8 cellular contexts compared by ENCODE assay signal in genomic region chr18:58649966-58650816, GRCh38. TPM values are rescaled to one million over a fixed set of nuclear protein-coding genes. Genes with fewer than 3 reads are reported as not detected.
DNase-seq lines count a peak whose midpoint lies in the region; ATAC-seq, FAIRE-seq and TF ChIP-seq lines count a peak whose summit lies in the region.

No MANE protein-coding gene starts in this region.

- no peak for TF ChIP-seq POLR2A in H54 (IDR thresholded peaks at IDR 0.05; ENCODE audit: low read depth, low read length)

- peaks cover 21% of the 10 kb centered on the region for H3K36me3 Mint-ChIP-seq in T-helper 2 cell treated with Interferon-gamma antibody and Interleukin-4, amounts not matched to agents 5 μg/mL and 100 μg/mL, for 36 hours (ENCODE audit: low read depth)
- H3K36me3 Mint-ChIP-seq in WTC11 = peaks cover 11% of the 10 kb centered on the region; the same call in 1 of the 2 replicates

- peak overlapping the region; percentile 65 for H3K4me3 Mint-ChIP-seq in T-helper 2 cell treated with Interferon-gamma antibody and Interleukin-4, amounts not matched to agents 5 μg/mL and 100 μg/mL, for 36 hours
- H3K4me3 Mint-ChIP-seq in WTC11 = no peak overlapping the region

- H3K27ac ChIP-seq in RWPE1 = no peak overlapping the region

- TF ChIP-seq CTCF in RWPE1 (conservative IDR thresholded peaks at IDR 0.05; ENCODE audit: low read depth) = no peak
- TF ChIP-seq CTCF in WTC11 (IDR thresholded peaks at IDR 0.05) = no peak

- CTCF ChIA-PET in RWPE1 (lab: Yijun Ruan, JAX) = no interaction called here
- CTCF ChIA-PET in WTC11 (lab: Charles Lee) = no interaction called here

- FAIRE-seq in H54 (lab: Jason Lieb, UNC) = no peak

- H3K9me3 Mint-ChIP-seq in T-helper 2 cell treated with Interferon-gamma antibody and Interleukin-4, amounts not matched to agents 5 μg/mL and 100 μg/mL, for 36 hours = peaks cover 36% of the 10 kb centered on the region
- peaks cover 16% of the 10 kb centered on the region for H3K9me3 Mint-ChIP-seq in WTC11

- no peaks in the 10 kb centered on the region for H3K27me3 Mint-ChIP-seq in T-helper 2 cell treated with Interferon-gamma antibody and Interleukin-4, amounts not matched to agents 5 μg/mL and 100 μg/mL, for 36 hours (ENCODE audit: low read depth)
- 0 out of 2 replicates have a peak, but pooled peaks cover 3% of the 10 kb centered on the region for H3K27me3 Mint-ChIP-seq in WTC11 (ENCODE audit: low read depth)

- POLR2A ChIA-PET in RWPE1 (lab: Yijun Ruan, JAX; ENCODE audit: low non-redundant PET) (no interaction called here), WTC11 (lab: Charles Lee) (interaction anchor here (0.7 kb wide), 1 partner anchor 10 kb away, joined by 4 read pairs; no protein-coding TSS in a partner anchor)

- peak overlapping the region; percentile 63 for H3K27ac Mint-ChIP-seq in T-helper 2 cell treated with Interferon-gamma antibody and Interleukin-4, amounts not matched to agents 5 μg/mL and 100 μg/mL, for 36 hours
- no peak overlapping the region for H3K27ac Mint-ChIP-seq in WTC11

- peak; percentile 25 for DNase-seq in activated naive CD4-positive, alpha-beta T cell treated with Interleukin-2 at 50 U/mL for 16 hours
- DNase-seq in activated naive CD4-positive, alpha-beta T cell (lab: John Stamatoyannopoulos, UW) = no peak
- peak; percentile 72 for DNase-seq in T-helper 2 cell treated with Interferon-gamma antibody and Interleukin-4, amounts not matched to agents 5 μg/mL and 100 μg/mL, for 36 hours (ENCODE audit: low spot score)
- DNase-seq in stimulated activated naive CD4-positive, alpha-beta T cell treated with Interleukin-2 at 50 U/mL for 16 hours (lab: John Stamatoyannopoulos, UW) = peak; percentile 10
- no peak for DNase-seq in H54 (ENCODE audit: insufficient read length, low spot score)
- DNase-seq in RWPE1 (ENCODE audit: low spot score) = no peak
- DNase-seq in WTC11 (ENCODE audit: low spot score) = no peak

- H3K4me1 Mint-ChIP-seq in T-helper 2 cell treated with Interferon-gamma antibody and Interleukin-4, amounts not matched to agents 5 μg/mL and 100 μg/mL, for 36 hours (ENCODE audit: low read depth) = peaks cover 47% of the 10 kb centered on the region
- no peaks in the 10 kb centered on the region for H3K4me1 Mint-ChIP-seq in WTC11

- ATAC-seq in HG03045 (IDR thresholded peaks at IDR 0.05; ENCODE audit: unreplicated experiment) = peak; percentile 86
- no peak for ATAC-seq in WTC11

TF ChIP-seq in WTC11, 78 proteins besides CTCF, POLR2A, EP300 and RAD21:
- TF ChIP-seq PREB (CRISPR knock-in tag; IDR thresholded peaks at IDR 0.05; ENCODE audit: borderline replicate concordance) = no peak
- no peak for TF ChIP-seq TP53 (CRISPR knock-in tag; IDR thresholded peaks at IDR 0.05)
- TF ChIP-seq HMGA2 (CRISPR knock-in tag; IDR thresholded peaks at IDR 0.05) = no peak
- TF ChIP-seq ZNF425 (CRISPR knock-in tag; conservative IDR thresholded peaks at IDR 0.05) = no peak
- TF ChIP-seq TEAD4 (CRISPR knock-in tag; IDR thresholded peaks at IDR 0.05) = no peak
- TF ChIP-seq JAZF1 (CRISPR knock-in tag; IDR thresholded peaks at IDR 0.05) = no peak
- no peak for TF ChIP-seq ZNF281 (CRISPR knock-in tag; IDR thresholded peaks at IDR 0.05)
- no peak for TF ChIP-seq ZNF263 (CRISPR knock-in tag; IDR thresholded peaks at IDR 0.05; ENCODE audit: low read depth)
- TF ChIP-seq USF2 (CRISPR knock-in tag; IDR thresholded peaks at IDR 0.05) = no peak
- no peak for TF ChIP-seq RELA (CRISPR knock-in tag; IDR thresholded peaks at IDR 0.05; ENCODE audit: borderline replicate concordance)
- TF ChIP-seq E2F1 (CRISPR knock-in tag; IDR thresholded peaks at IDR 0.05) = no peak
- no peak for TF ChIP-seq ATF3 (CRISPR knock-in tag; conservative IDR thresholded peaks at IDR 0.05)

RNA-seq across cellular contexts. Expression of gene MALT1, which starts 21.1 kb away (rescaled TPM):
- total RNA-seq in WTC11 (2021) = 11.2 to 13.6 TPM (median 13.2 TPM) in 3 replicates

RNA-seq across cellular contexts. Expression of gene ALPK2, which starts 21.3 kb away (rescaled TPM):
- total RNA-seq in WTC11 (2021) = 0.07 to 0.18 TPM (median 0.07 TPM) in 3 replicates

Comparison
In these comparisons a context has a peak if more than half of its experiments do, and no peak if none do; other contexts are left out.
1. DNase-seq: peak in activated naive CD4-positive, alpha-beta T cell treated with Interleukin-2 at 50 U/mL for 16 hours (single experiment), T-helper 2 cell treated with Interferon-gamma antibody and Interleukin-4, amounts not matched to agents 5 μg/mL and 100 μg/mL, for 36 hours (single experiment) and stimulated activated naive CD4-positive, alpha-beta T cell treated with Interleukin-2 at 50 U/mL for 16 hours (single experiment); none in activated naive CD4-positive, alpha-beta T cell (0 of 4), H54 (single experiment), RWPE1 (single experiment) and WTC11 (single experiment).